Comparison of ENCODE assay signal across 1 cellular context in the genomic region with DNA sequence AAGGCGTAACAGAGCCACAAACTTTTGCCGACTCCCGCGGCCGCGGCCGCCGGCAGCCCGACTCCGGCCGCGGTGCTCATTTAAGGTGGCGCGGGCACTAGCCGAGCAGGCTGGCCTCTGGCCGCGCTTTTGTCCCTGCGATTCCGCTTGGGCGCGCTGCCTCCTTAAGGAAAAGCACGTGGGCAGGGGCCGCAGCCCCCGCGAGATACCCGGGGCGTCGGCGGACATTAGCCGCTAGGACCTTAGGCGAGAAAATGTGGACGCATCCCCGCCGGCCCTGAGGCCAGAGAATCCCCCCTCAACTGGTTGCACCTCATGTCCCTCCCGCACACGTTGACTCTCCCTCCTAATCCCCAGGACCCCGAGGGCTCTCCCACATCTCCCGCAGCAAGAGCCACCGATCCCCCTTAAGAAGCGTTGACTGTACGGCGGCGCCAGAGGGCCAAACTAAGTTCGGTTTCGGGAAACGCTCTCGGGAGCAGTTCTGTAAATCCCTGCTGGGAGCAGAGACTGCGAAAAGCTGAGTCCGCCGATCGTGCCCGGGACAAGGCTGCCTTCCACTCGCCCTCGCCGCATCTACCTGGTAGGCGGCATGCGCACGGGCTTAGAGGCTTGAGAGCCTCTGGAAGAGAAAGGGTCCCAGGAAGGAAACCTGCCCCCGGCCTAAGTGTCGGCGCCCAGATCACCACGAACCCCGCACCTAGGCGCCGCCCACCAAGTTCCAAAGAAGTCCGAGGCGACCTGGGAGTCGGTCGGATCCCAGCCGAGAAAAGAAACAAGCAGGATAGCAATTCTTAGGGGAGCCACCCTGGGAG.
TF ChIP-seq lines count a peak whose summit lies in the region.

No MANE protein-coding gene starts in this region.

TF ChIP-seq in HepG2, 621 proteins besides CTCF, POLR2A, EP300 and RAD21 (continued from another document and continues in another):
- TF ChIP-seq YY1 (IDR thresholded peaks at IDR 0.05; ENCODE audit: insufficient read depth, insufficient replicate concordance, low read depth, low read length) (peak; percentile 73), ZNF629 (CRISPR knock-in tag; conservative IDR thresholded peaks at IDR 0.05) (peak; percentile 9; the same call in 1 of the 2 replicates), CHCHD3 (CRISPR knock-in tag; IDR thresholded peaks at IDR 0.05) (no peak), SRSF1 (optimal IDR thresholded peaks at IDR 0.05; ENCODE audit: low read depth, low read length) (peak; percentile 82), ZFP37 (CRISPR knock-in tag; IDR thresholded peaks at IDR 0.05; ENCODE audit: borderline replicate concordance) (no peak), KLF12 (CRISPR knock-in tag; IDR thresholded peaks at IDR 0.05; ENCODE audit: borderline replicate concordance) (no peak), CAMTA2 (CRISPR knock-in tag; IDR thresholded peaks at IDR 0.05; ENCODE audit: borderline replicate concordance) (peak; percentile 93), ZFP90 (CRISPR knock-in tag; IDR thresholded peaks at IDR 0.05; ENCODE audit: borderline replicate concordance) (peak; percentile 36), CBFB (CRISPR knock-in tag; IDR thresholded peaks at IDR 0.05) (peak; percentile 39; the same call in 1 of the 2 replicates), ZNF564 (CRISPR knock-in tag; IDR thresholded peaks at IDR 0.05) (peak; percentile 86), SIX4 (CRISPR knock-in tag; IDR thresholded peaks at IDR 0.05) (no peak), KMT2A (CRISPR knock-in tag; IDR thresholded peaks at IDR 0.05) (peak; percentile 86), ZSCAN25 (CRISPR knock-in tag; IDR thresholded peaks at IDR 0.05) (0 out of 2 replicates have a peak, but pooled peaks have one; percentile 39), NONO (IDR thresholded peaks at IDR 0.05) (no peak), NONO (CRISPR knock-in tag; conservative IDR thresholded peaks at IDR 0.05) (peak; percentile 86), TAF1 (CRISPR knock-in tag; IDR thresholded peaks at IDR 0.05) (peak; percentile 67; the same call in 1 of the 2 replicates), ZNF329 (CRISPR knock-in tag; IDR thresholded peaks at IDR 0.05; ENCODE audit: low read depth) (peak; percentile 4; the same call in 1 of the 2 replicates), YEATS2 (CRISPR knock-in tag; IDR thresholded peaks at IDR 0.05; ENCODE audit: borderline replicate concordance) (peak; percentile 81), ZNF138 (CRISPR knock-in tag; IDR thresholded peaks at IDR 0.05; ENCODE audit: low read depth) (peak; percentile 76; the same call in 1 of the 2 replicates), ZNF747 (CRISPR knock-in tag; IDR thresholded peaks at IDR 0.05; ENCODE audit: borderline replicate concordance) (peak; percentile 80), KAT7 (CRISPR knock-in tag; IDR thresholded peaks at IDR 0.05; ENCODE audit: borderline replicate concordance) (peak; percentile 89), ATF7-NPFF (CRISPR knock-in tag; IDR thresholded peaks at IDR 0.05; ENCODE audit: low read depth) (peak; percentile 76), ISX (CRISPR knock-in tag; conservative IDR thresholded peaks at IDR 0.05) (no peak), MTF2 (CRISPR knock-in tag; IDR thresholded peaks at IDR 0.05; ENCODE audit: borderline replicate concordance) (peak; percentile 81), ZNF253 (CRISPR knock-in tag; IDR thresholded peaks at IDR 0.05; ENCODE audit: borderline replicate concordance) (0 out of 2 replicates have a peak, but pooled peaks have one; percentile 53), ZNF441 (CRISPR knock-in tag; IDR thresholded peaks at IDR 0.05; ENCODE audit: borderline replicate concordance) (peak; percentile 71; the same call in 1 of the 2 replicates), HOXA9 (CRISPR knock-in tag; IDR thresholded peaks at IDR 0.05; ENCODE audit: borderline replicate concordance) (peak; percentile 70; the same call in 1 of the 2 replicates), EEA1 (CRISPR knock-in tag; IDR thresholded peaks at IDR 0.05; ENCODE audit: borderline replicate concordance) (peak; percentile 79; the same call in 1 of the 2 replicates), ZNF678 (CRISPR knock-in tag; IDR thresholded peaks at IDR 0.05) (peak; percentile 68), KAT2B (IDR thresholded peaks at IDR 0.05; ENCODE audit: borderline replicate concordance, low read depth, low read length) (no peak), ZNF335 (CRISPR knock-in tag; IDR thresholded peaks at IDR 0.05) (0 out of 2 replicates have a peak, but pooled peaks have one; percentile 63), ZNF788 (CRISPR knock-in tag; IDR thresholded peaks at IDR 0.05; ENCODE audit: borderline replicate concordance) (peak; percentile 84), ZFP82 (CRISPR knock-in tag; IDR thresholded peaks at IDR 0.05; ENCODE audit: borderline replicate concordance) (peak; percentile 66), ZNF10 (CRISPR knock-in tag; IDR thresholded peaks at IDR 0.05; ENCODE audit: borderline replicate concordance, low read depth) (no peak), ZNF557 (CRISPR knock-in tag; IDR thresholded peaks at IDR 0.05) (peak; percentile 38; the same call in 1 of the 2 replicates), FOXA3 (CRISPR knock-in tag; IDR thresholded peaks at IDR 0.05) (peak; percentile 34; the same call in 1 of the 2 replicates)
- TF ChIP-seq, protein P1, sequence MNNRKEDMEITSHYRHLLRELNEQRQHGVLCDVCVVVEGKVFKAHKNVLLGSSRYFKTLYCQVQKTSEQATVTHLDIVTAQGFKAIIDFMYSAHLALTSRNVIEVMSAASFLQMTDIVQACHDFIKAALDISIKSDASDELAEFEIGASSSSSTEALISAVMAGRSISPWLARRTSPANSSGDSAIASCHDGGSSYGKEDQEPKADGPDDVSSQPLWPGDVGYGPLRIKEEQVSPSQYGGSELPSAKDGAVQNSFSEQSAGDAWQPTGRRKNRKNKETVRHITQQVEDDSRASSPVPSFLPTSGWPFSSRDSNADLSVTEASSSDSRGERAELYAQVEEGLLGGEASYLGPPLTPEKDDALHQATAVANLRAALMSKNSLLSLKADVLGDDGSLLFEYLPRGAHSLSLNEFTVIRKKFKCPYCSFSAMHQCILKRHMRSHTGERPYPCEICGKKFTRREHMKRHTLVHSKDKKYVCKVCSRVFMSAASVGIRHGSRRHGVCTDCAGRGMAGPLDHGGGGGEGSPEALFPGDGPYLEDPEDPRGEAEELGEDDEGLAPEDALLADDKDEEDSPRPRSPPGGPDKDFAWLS (CRISPR knock-in tag; IDR thresholded peaks at IDR 0.05; ENCODE audit: borderline replicate concordance): no peak; the same call in 1 of the 2 replicates
- TF ChIP-seq, protein P2, sequence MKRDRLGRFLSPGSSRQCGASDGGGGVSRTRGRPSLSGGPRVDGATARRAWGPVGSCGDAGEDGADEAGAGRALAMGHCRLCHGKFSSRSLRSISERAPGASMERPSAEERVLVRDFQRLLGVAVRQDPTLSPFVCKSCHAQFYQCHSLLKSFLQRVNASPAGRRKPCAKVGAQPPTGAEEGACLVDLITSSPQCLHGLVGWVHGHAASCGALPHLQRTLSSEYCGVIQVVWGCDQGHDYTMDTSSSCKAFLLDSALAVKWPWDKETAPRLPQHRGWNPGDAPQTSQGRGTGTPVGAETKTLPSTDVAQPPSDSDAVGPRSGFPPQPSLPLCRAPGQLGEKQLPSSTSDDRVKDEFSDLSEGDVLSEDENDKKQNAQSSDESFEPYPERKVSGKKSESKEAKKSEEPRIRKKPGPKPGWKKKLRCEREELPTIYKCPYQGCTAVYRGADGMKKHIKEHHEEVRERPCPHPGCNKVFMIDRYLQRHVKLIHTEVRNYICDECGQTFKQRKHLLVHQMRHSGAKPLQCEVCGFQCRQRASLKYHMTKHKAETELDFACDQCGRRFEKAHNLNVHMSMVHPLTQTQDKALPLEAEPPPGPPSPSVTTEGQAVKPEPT (CRISPR knock-in tag; IDR thresholded peaks at IDR 0.05; ENCODE audit: low read depth): peak; percentile 100
- TF ChIP-seq, protein P3, sequence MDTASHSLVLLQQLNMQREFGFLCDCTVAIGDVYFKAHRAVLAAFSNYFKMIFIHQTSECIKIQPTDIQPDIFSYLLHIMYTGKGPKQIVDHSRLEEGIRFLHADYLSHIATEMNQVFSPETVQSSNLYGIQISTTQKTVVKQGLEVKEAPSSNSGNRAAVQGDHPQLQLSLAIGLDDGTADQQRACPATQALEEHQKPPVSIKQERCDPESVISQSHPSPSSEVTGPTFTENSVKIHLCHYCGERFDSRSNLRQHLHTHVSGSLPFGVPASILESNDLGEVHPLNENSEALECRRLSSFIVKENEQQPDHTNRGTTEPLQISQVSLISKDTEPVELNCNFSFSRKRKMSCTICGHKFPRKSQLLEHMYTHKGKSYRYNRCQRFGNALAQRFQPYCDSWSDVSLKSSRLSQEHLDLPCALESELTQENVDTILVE (CRISPR knock-in tag; IDR thresholded peaks at IDR 0.05): peak; percentile 49; the same call in 1 of the 2 replicates
- TF ChIP-seq, protein P4, sequence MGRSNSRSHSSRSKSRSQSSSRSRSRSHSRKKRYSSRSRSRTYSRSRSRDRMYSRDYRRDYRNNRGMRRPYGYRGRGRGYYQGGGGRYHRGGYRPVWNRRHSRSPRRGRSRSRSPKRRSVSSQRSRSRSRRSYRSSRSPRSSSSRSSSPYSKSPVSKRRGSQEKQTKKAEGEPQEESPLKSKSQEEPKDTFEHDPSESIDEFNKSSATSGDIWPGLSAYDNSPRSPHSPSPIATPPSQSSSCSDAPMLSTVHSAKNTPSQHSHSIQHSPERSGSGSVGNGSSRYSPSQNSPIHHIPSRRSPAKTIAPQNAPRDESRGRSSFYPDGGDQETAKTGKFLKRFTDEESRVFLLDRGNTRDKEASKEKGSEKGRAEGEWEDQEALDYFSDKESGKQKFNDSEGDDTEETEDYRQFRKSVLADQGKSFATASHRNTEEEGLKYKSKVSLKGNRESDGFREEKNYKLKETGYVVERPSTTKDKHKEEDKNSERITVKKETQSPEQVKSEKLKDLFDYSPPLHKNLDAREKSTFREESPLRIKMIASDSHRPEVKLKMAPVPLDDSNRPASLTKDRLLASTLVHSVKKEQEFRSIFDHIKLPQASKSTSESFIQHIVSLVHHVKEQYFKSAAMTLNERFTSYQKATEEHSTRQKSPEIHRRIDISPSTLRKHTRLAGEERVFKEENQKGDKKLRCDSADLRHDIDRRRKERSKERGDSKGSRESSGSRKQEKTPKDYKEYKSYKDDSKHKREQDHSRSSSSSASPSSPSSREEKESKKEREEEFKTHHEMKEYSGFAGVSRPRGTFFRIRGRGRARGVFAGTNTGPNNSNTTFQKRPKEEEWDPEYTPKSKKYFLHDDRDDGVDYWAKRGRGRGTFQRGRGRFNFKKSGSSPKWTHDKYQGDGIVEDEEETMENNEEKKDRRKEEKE (IDR thresholded peaks at IDR 0.05): no peak
- TF ChIP-seq, protein P5, sequence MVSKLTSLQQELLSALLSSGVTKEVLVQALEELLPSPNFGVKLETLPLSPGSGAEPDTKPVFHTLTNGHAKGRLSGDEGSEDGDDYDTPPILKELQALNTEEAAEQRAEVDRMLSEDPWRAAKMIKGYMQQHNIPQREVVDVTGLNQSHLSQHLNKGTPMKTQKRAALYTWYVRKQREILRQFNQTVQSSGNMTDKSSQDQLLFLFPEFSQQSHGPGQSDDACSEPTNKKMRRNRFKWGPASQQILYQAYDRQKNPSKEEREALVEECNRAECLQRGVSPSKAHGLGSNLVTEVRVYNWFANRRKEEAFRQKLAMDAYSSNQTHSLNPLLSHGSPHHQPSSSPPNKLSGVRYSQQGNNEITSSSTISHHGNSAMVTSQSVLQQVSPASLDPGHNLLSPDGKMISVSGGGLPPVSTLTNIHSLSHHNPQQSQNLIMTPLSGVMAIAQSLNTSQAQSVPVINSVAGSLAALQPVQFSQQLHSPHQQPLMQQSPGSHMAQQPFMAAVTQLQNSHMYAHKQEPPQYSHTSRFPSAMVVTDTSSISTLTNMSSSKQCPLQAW (CRISPR knock-in tag; IDR thresholded peaks at IDR 0.05): peak; percentile 77
- TF ChIP-seq, protein P6, sequence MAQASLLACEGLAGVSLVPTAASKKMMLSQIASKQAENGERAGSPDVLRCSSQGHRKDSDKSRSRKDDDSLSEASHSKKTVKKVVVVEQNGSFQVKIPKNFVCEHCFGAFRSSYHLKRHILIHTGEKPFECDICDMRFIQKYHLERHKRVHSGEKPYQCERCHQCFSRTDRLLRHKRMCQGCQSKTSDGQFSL (CRISPR knock-in tag; IDR thresholded peaks at IDR 0.05): no peak
- TF ChIP-seq, protein P7, sequence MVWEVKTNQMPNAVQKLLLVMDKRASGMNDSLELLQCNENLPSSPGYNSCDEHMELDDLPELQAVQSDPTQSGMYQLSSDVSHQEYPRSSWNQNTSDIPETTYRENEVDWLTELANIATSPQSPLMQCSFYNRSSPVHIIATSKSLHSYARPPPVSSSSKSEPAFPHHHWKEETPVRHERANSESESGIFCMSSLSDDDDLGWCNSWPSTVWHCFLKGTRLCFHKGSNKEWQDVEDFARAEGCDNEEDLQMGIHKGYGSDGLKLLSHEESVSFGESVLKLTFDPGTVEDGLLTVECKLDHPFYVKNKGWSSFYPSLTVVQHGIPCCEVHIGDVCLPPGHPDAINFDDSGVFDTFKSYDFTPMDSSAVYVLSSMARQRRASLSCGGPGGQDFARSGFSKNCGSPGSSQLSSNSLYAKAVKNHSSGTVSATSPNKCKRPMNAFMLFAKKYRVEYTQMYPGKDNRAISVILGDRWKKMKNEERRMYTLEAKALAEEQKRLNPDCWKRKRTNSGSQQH (CRISPR knock-in tag; IDR thresholded peaks at IDR 0.05; ENCODE audit: low read depth): peak; percentile 78
- TF ChIP-seq, protein P8, sequence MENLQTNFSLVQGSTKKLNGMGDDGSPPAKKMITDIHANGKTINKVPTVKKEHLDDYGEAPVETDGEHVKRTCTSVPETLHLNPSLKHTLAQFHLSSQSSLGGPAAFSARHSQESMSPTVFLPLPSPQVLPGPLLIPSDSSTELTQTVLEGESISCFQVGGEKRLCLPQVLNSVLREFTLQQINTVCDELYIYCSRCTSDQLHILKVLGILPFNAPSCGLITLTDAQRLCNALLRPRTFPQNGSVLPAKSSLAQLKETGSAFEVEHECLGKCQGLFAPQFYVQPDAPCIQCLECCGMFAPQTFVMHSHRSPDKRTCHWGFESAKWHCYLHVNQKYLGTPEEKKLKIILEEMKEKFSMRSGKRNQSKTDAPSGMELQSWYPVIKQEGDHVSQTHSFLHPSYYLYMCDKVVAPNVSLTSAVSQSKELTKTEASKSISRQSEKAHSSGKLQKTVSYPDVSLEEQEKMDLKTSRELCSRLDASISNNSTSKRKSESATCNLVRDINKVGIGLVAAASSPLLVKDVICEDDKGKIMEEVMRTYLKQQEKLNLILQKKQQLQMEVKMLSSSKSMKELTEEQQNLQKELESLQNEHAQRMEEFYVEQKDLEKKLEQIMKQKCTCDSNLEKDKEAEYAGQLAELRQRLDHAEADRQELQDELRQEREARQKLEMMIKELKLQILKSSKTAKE (CRISPR knock-in tag; IDR thresholded peaks at IDR 0.05; ENCODE audit: borderline replicate concordance): peak; percentile 61; the same call in 1 of the 2 replicates
- TF ChIP-seq, protein P9, sequence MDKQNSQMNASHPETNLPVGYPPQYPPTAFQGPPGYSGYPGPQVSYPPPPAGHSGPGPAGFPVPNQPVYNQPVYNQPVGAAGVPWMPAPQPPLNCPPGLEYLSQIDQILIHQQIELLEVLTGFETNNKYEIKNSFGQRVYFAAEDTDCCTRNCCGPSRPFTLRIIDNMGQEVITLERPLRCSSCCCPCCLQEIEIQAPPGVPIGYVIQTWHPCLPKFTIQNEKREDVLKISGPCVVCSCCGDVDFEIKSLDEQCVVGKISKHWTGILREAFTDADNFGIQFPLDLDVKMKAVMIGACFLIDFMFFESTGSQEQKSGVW (CRISPR knock-in tag; IDR thresholded peaks at IDR 0.05; ENCODE audit: borderline replicate concordance): 0 out of 2 replicates have a peak, but pooled peaks have one; percentile 85
